11 cellular contexts compared by ENCODE assay signal in the genomic region with DNA sequence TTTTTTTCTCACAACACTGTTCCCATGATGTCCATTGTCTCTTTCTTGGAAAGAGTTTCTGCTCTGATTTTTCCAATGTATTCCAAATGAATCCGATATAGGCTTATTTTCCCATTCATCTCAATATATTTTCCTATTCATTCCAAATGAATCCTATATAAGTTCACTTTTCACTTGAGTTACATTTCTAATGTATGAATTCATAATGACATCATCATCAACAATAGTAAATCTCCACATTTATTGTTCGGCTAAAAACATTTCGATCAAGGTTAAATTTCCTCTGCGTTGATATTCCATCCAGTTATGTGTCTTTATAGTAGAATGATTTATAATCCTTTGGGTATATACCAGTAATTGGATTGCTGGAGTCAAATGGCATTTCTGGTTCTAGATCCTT.
"Had no signal": no experiment of that assay in that cellular context is flagged by ENCODE, and none has a peak within 500 bp of the region (broad histone marks: within the 10 kb centered on the region; RNA-seq: fewer than 3 reads in every experiment).

No MANE protein-coding gene starts in this region.

- H3K9ac ChIP-seq: GM23248 had no signal

- H3K9me3 ChIP-seq: HAP-1 had no signal

- H2AFZ ChIP-seq: GM23248, GM23338 had no signal

- H3K4me3 ChIP-seq: GM23248, GM23338, HAP-1 had no signal

- FAIRE-seq: H1, H54 had no signal

- H3K4me2 ChIP-seq: GM23338 had no signal

- H3K36me3 ChIP-seq: HAP-1 had no signal

- ATAC-seq: GM23338, HCT116 had no signal

- DNase-seq: GM23248, GOT3, H7, H9, HCEC 1CT, HFFc6 had no signal

- H3K27ac ChIP-seq: GM23248 had no signal
